ENCODE assay signal across 8 cellular contexts in genomic region chr6:76682842-76683241, GRCh38.
DNase-seq lines count a peak whose midpoint lies in the region; ATAC-seq and TF ChIP-seq lines count a peak whose summit lies in the region.

No MANE protein-coding gene starts in this region.

- H2AFZ ChIP-seq in OCI-LY7 (ENCODE audit: low read length), result no peak overlapping the region

- H3K9me3 ChIP-seq in OCI-LY7 (ENCODE audit: low read length) (no peaks in the 10 kb centered on the region), suprapubic skin (no peaks in the 10 kb centered on the region)

- WGBS in suprapubic skin, result 32% methylated on average over 1 of the region's 1 CpG

- H3K4me3 ChIP-seq in OCI-LY7 (ENCODE audit: low read depth, low read length, poor library complexity, severe bottlenecking) (no peak overlapping the region), fibroblast of pulmonary artery (replicated peaks; ENCODE audit: low read depth, low read length) (no peak overlapping the region), suprapubic skin (no peak overlapping the region)

- peak; percentile 27 to 30 for DNase-seq in AML-193 (lab: John Stamatoyannopoulos, UW)
- peak; percentile 16 for DNase-seq in OCI-LY7 (ENCODE audit: low spot score)
- peak; percentile 47 for DNase-seq in fibroblast of pulmonary artery (ENCODE audit: low read depth)
- no peak for DNase-seq in NCI-H2196 treated with DMSO at 0.1 percent for 48 hours (lab: John Stamatoyannopoulos, UW; ENCODE audit: unreplicated experiment)
- DNase-seq in DMS79 treated with DMSO at 0.1 percent for 48 hours (lab: John Stamatoyannopoulos, UW), result no peak
- DNase-seq in suprapubic skin (ENCODE audit: low spot score in 2 of 2), result no peak

- POLR2A ChIA-PET in OCI-LY7 (lab: Charles Lee), result interaction anchor here (0.6 kb wide), 1 partner anchor 198 kb away, joined by 3 read pairs; no protein-coding TSS in a partner anchor

- H3K27ac ChIP-seq in OCI-LY7 (ENCODE audit: low read depth, low read length, poor library complexity, severe bottlenecking), result no peak overlapping the region
- H3K27ac ChIP-seq in suprapubic skin, result no peak overlapping the region

- no peaks in the 10 kb centered on the region for H3K79me2 ChIP-seq in OCI-LY7 (ENCODE audit: insufficient read depth, low read depth, low read length)

- no peaks in the 10 kb centered on the region for H3K9me2 ChIP-seq in OCI-LY7 (ENCODE audit: insufficient read depth, low read length)

- intact Hi-C loops in OCI-LY7 (cut with micrococcal nuclease; ENCODE audit: unreplicated experiment), result no loop called here

- H3K4me2 ChIP-seq in OCI-LY7 (ENCODE audit: low read length), result no peak overlapping the region

- no peaks in the 10 kb centered on the region for H3K27me3 ChIP-seq in suprapubic skin

- H4K20me1 ChIP-seq in OCI-LY7 (ENCODE audit: insufficient read depth, low read length), result no peaks in the 10 kb centered on the region

- no TSS peak for BruUV-seq in OCI-LY7 (replicated peaks; lab: Mats Ljungman, UMichigan)

- no peak for TF ChIP-seq EP300 in suprapubic skin (IDR thresholded peaks at IDR 0.05)

- H3K4me1 ChIP-seq in OCI-LY7 (ENCODE audit: insufficient read depth, low read length, poor library complexity, severe bottlenecking), result no peaks in the 10 kb centered on the region
- no peaks in the 10 kb centered on the region for H3K4me1 ChIP-seq in suprapubic skin

- peak; percentile 73 for TF ChIP-seq CTCF in OCI-LY7 (conservative IDR thresholded peaks at IDR 0.05; ENCODE audit: low read length)
- TF ChIP-seq CTCF in fibroblast of pulmonary artery (IDR thresholded peaks at IDR 0.05; ENCODE audit: low read length, missing control alignments), result peak; percentile 51
- TF ChIP-seq CTCF in suprapubic skin (IDR thresholded peaks at IDR 0.05), result no peak

- TF ChIP-seq POLR2A in suprapubic skin (IDR thresholded peaks at IDR 0.05), result no peak

- H3K36me3 ChIP-seq in OCI-LY7 (ENCODE audit: insufficient read depth, low read length) (no peaks in the 10 kb centered on the region), suprapubic skin (no peaks in the 10 kb centered on the region)

- CTCF ChIA-PET in OCI-LY7 (lab: Charles Lee; ENCODE audit: unreplicated experiment), result no interaction called here

- peak; percentile 61 for ATAC-seq in GM18909 (IDR thresholded peaks at IDR 0.05; ENCODE audit: poor library complexity, unreplicated experiment)
- ATAC-seq in GM21367 (IDR thresholded peaks at IDR 0.05; ENCODE audit: unreplicated experiment), result no peak

Comparison
In these comparisons a context has a peak if more than half of its experiments do, and no peak if none do; other contexts are left out.
1. DNase-seq: peak in AML-193 (2 of 2), OCI-LY7 (single experiment) and fibroblast of pulmonary artery (single experiment); none in NCI-H2196 treated with DMSO at 0.1 percent for 48 hours (single experiment), DMS79 treated with DMSO at 0.1 percent for 48 hours (single experiment) and suprapubic skin (0 of 2).
2. CTCF ChIP-seq: peak in OCI-LY7 (single experiment) and fibroblast of pulmonary artery (single experiment); none in suprapubic skin (0 of 2).